Comparison of ENCODE assay signal across 30 cellular contexts in genomic region chr2:33215983-33216382, GRCh38.
DNase-seq lines count a peak whose midpoint lies in the region; ATAC-seq, FAIRE-seq and TF ChIP-seq lines count a peak whose summit lies in the region.
"Had no signal": no experiment of that assay in that cellular context is flagged by ENCODE, and none has a peak within 500 bp of the region (broad histone marks: within the 10 kb centered on the region; RNA-seq: fewer than 3 reads in every experiment).

No MANE protein-coding gene starts in this region.

- no peak for TF ChIP-seq RAD21 in SK-N-SH (IDR thresholded peaks at IDR 0.05; ENCODE audit: low read length)

- peak overlapping the region in 1 of 2 experiments; percentile 46 for H3K18ac ChIP-seq in mesenchymal stem cell (ENCODE audit: low read depth in 1 of 2, low read length in 2 of 2)

- peak overlapping the region in 1 of 2 experiments; percentile 83 for H3K4ac ChIP-seq in mesenchymal stem cell (ENCODE audit: low read depth in 1 of 2, low read length in 2 of 2)

- peaks cover 54% of the 10 kb centered on the region for H3K4me1 Mint-ChIP-seq in astrocyte (ENCODE audit: low read depth, unreplicated experiment)
- H3K4me1 Mint-ChIP-seq: naive thymus-derived CD8-positive, alpha-beta T cell had no signal

- no peak overlapping the region for H2AK5ac ChIP-seq in mesenchymal stem cell (ENCODE audit: low read length, severe bottlenecking)

- H3K9me3 ChIP-seq in SK-N-SH (no peaks in the 10 kb centered on the region), astrocyte (ENCODE audit: insufficient read depth, low read depth, low read length) (no peaks in the 10 kb centered on the region), mesenchymal stem cell (ENCODE audit: control insufficient read depth, low read length) (no peaks in the 10 kb centered on the region), thoracic aorta (no peaks in the 10 kb centered on the region)
- H3K9me3 ChIP-seq: breast epithelium, suprapubic skin had no signal

- no peak for DNase-seq in SK-N-SH
- DNase-seq in astrocyte (ENCODE audit: low read depth), result no peak
- DNase-seq in mesenchymal stem cell, result peak; percentile 90
- DNase-seq in thoracic aorta (ENCODE audit: low spot score), result no peak
- DNase-seq in KBM-7, result no peak
- DNase-seq in anterior cingulate cortex (lab: John Stamatoyannopoulos, UW), result no peak
- DNase-seq: activated CD4-positive, alpha-beta T cell treated with anti-CD3 and anti-CD28 coated beads for 48 hours; activated gamma-delta T cell treated with Interleukin-2 at 50 U/mL for 16 hours; activated naive CD8-positive, alpha-beta T cell treated with anti-CD3 and anti-CD28 coated beads, Interleukin-2, amount 50 U/mL, for 24 hours; activated T-cell treated with anti-CD3 and anti-CD28 coated beads, Interleukin-2, amount 50 U/mL, for 24 hours; CD4-positive, CD25-positive, alpha-beta regulatory T cell; DMS 273 treated with DMSO at 0.1 percent for 48 hours; effector memory CD4-positive, alpha-beta T cell; foreskin melanocyte; naive thymus-derived CD8-positive, alpha-beta T cell; NCI-H1105; NCI-H2029; SIG-M5; stimulated activated CD4-positive, alpha-beta T cell treated with anti-CD3 and anti-CD28 coated beads, Interleukin-4, amount 100 ng/mL, for 24 hours had no signal

- peaks cover 56% of the 10 kb centered on the region for H3F3A ChIP-seq in SK-N-SH (replicated peaks; ENCODE audit: insufficient read depth)

- H2BK15ac ChIP-seq in mesenchymal stem cell (ENCODE audit: low read depth, poor library complexity, severe bottlenecking), result no peak overlapping the region

- peaks cover 71% of the 10 kb centered on the region; the same call in 1 of the 2 replicates for H3K79me2 ChIP-seq in SK-N-SH (ENCODE audit: insufficient read depth)
- H3K79me2 ChIP-seq in astrocyte (ENCODE audit: insufficient read depth, low read length), result peaks cover 4% of the 10 kb centered on the region

- no peak overlapping the region for H3K4me3 ChIP-seq in SK-N-SH (ENCODE audit: low read depth in 2 of 2, low read length in 1 of 2)
- H3K4me3 ChIP-seq in astrocyte (ENCODE audit: insufficient read depth, low read depth, low read length), result no peak overlapping the region
- no peak overlapping the region for H3K4me3 ChIP-seq in mesenchymal stem cell (ENCODE audit: insufficient read depth in 1 of 2, low read depth in 1 of 2, low read length in 2 of 2)
- no peak overlapping the region for H3K4me3 ChIP-seq in thoracic aorta
- H3K4me3 ChIP-seq: breast epithelium, GM12878, suprapubic skin had no signal

- H2BK5ac ChIP-seq in mesenchymal stem cell (ENCODE audit: low read depth, low read length, poor library complexity, severe bottlenecking), result no peak overlapping the region

- peak overlapping the region in 1 of 2 experiments; percentile 96; a peak in 2 of 4 replicates for H3K27ac ChIP-seq in SK-N-SH (ENCODE audit: low read depth in 2 of 2, low read length in 1 of 2)
- peak overlapping the region; percentile 98 for H3K27ac ChIP-seq in astrocyte (ENCODE audit: low read depth, low read length)
- H3K27ac ChIP-seq in mesenchymal stem cell (ENCODE audit: low read length, poor library complexity, severe bottlenecking), result no peak overlapping the region
- H3K27ac ChIP-seq in thoracic aorta, result peak overlapping the region; percentile 91 to 93
- H3K27ac ChIP-seq: 22Rv1, breast epithelium, suprapubic skin, WERI-Rb-1 had no signal

- H4K20me1 ChIP-seq in SK-N-SH (ENCODE audit: insufficient read depth) (no peaks in the 10 kb centered on the region), astrocyte (ENCODE audit: insufficient read depth, low read length) (no peaks in the 10 kb centered on the region)

- TF ChIP-seq EP300 in SK-N-SH (IDR thresholded peaks at IDR 0.05; ENCODE audit: borderline replicate concordance in 1 of 2, low read depth in 1 of 2, low read length in 1 of 2), result no peak

- H3K23ac ChIP-seq in mesenchymal stem cell (ENCODE audit: low read length in 2 of 2), result no peak overlapping the region

- H3K4me2 ChIP-seq in SK-N-SH (peak overlapping the region; percentile 3; the same call in 1 of the 2 replicates), astrocyte (ENCODE audit: low read length) (peak overlapping the region; percentile 39), mesenchymal stem cell (ENCODE audit: low read length, poor library complexity, severe bottlenecking) (no peak overlapping the region)

- H3K4me1 ChIP-seq in SK-N-SH (ENCODE audit: control insufficient read depth in 1 of 2, insufficient read depth in 2 of 2, low read depth in 1 of 2, low read length in 1 of 2) (peaks cover 0 to 75% of the 10 kb centered on the region in 2 experiments), astrocyte (ENCODE audit: insufficient read depth, low read length) (peaks cover 75% of the 10 kb centered on the region), mesenchymal stem cell (ENCODE audit: control insufficient read depth, insufficient read depth, low read depth, low read length) (peaks cover 21% of the 10 kb centered on the region), thoracic aorta (ENCODE audit: control insufficient read depth in 1 of 2, low read depth in 2 of 2) (peaks cover 73 to 100% of the 10 kb centered on the region in 2 donors)
- H3K4me1 ChIP-seq: breast epithelium had no signal

- no peaks in the 10 kb centered on the region for H3K9me3 Mint-ChIP-seq in astrocyte (ENCODE audit: unreplicated experiment)
- H3K9me3 Mint-ChIP-seq: activated naive CD8-positive, alpha-beta T cell treated with anti-CD3 and anti-CD28 coated beads, Interleukin-2, amount 50 U/mL, for 24 hours; activated T-cell treated with anti-CD3 and anti-CD28 coated beads, Interleukin-2, amount 50 U/mL, for 24 hours; CD4-positive, CD25-positive, alpha-beta regulatory T cell; mesothelial cell of epicardium; naive thymus-derived CD8-positive, alpha-beta T cell; stimulated activated effector memory CD8-positive, alpha-beta T cell treated with anti-CD3 and anti-CD28 coated beads, Interleukin-12 subunit alpha, Interleukin-12 subunit beta, amount 100 ng/mL, for 72 hours had no signal

- ATAC-seq in SK-N-SH treated with all-trans-retinoic acid at 6 μM for 48 hours (no peak), thoracic aorta (ENCODE audit: insufficient number of reproducible peaks, low FRiP score, low read depth) (no peak), HG03342 (IDR thresholded peaks at IDR 0.05; ENCODE audit: unreplicated experiment) (no peak)
- ATAC-seq: activated naive CD8-positive, alpha-beta T cell treated with anti-CD3 and anti-CD28 coated beads, Interleukin-2, amount 50 U/mL, for 24 hours; GM12878; naive thymus-derived CD8-positive, alpha-beta T cell had no signal

- in situ Hi-C loops in KBM-7 (cut with MboI; ENCODE audit: low pct_unique_long_range_greater_than_20kb, low sequenced_read_pairs), result no loop called here

- H3K36me3 ChIP-seq in SK-N-SH (replicated peaks in 1 of 2; ENCODE audit: control insufficient read depth in 1 of 2, insufficient read depth in 2 of 2, low read length in 1 of 2) (peaks cover 25 to 32% of the 10 kb centered on the region in 2 experiments), astrocyte (ENCODE audit: insufficient read depth, low read length) (peaks cover 4% of the 10 kb centered on the region), mesenchymal stem cell (ENCODE audit: control insufficient read depth in 1 of 2, insufficient read depth in 2 of 2, low read depth in 1 of 2, low read length in 2 of 2) (peaks cover 0 to under 1% of the 10 kb centered on the region in 2 experiments), thoracic aorta (no peaks in the 10 kb centered on the region)
- H3K36me3 ChIP-seq: breast epithelium, suprapubic skin, WERI-Rb-1 had no signal

- peak overlapping the region; percentile 64 for H2BK120ac ChIP-seq in mesenchymal stem cell (ENCODE audit: low read depth, low read length)

- TF ChIP-seq CTCF in SK-N-SH (IDR thresholded peaks at IDR 0.05) (no peak), astrocyte (IDR thresholded peaks at IDR 0.05; ENCODE audit: insufficient read depth, low read depth, low read length) (no peak), thoracic aorta (IDR thresholded peaks at IDR 0.05) (no peak)

- 88% methylated on average over 3 of the region's 3 CpGs for WGBS in SK-N-SH (ENCODE audit: low lambda C conversion rate)
- 68% methylated on average over 1 of the region's 3 CpGs for WGBS in mesenchymal stem cell

- POLR2A ChIA-PET in SK-N-SH (lab: Yijun Ruan, JAX), result no interaction called here

- H3K36me3 Mint-ChIP-seq in astrocyte (ENCODE audit: low read depth, unreplicated experiment), result no peaks in the 10 kb centered on the region
- H3K36me3 Mint-ChIP-seq: CD4-positive, CD25-positive, alpha-beta regulatory T cell; naive thymus-derived CD8-positive, alpha-beta T cell; stimulated activated effector memory CD8-positive, alpha-beta T cell treated with anti-CD3 and anti-CD28 coated beads, Interleukin-12 subunit alpha, Interleukin-12 subunit beta, amount 100 ng/mL, for 72 hours had no signal

- H3K9ac ChIP-seq in SK-N-SH, result peak overlapping the region; percentile 16; the same call in 1 of the 2 replicates
- peak overlapping the region; percentile 62 for H3K9ac ChIP-seq in astrocyte (ENCODE audit: low read length)
- no peak overlapping the region for H3K9ac ChIP-seq in mesenchymal stem cell (ENCODE audit: low read length)

- H2BK12ac ChIP-seq in mesenchymal stem cell (ENCODE audit: low read length in 2 of 2), result peak overlapping the region in 1 of 2 experiments; percentile 28

- no peak overlapping the region for H2AFZ ChIP-seq in SK-N-SH (ENCODE audit: low read depth)
- no peak overlapping the region for H2AFZ ChIP-seq in astrocyte (ENCODE audit: low read depth, low read length)
- no peak overlapping the region for H2AFZ ChIP-seq in mesenchymal stem cell (ENCODE audit: low read depth, low read length)

- H3K4me3 Mint-ChIP-seq in astrocyte (ENCODE audit: unreplicated experiment), result no peak overlapping the region
- H3K4me3 Mint-ChIP-seq: activated naive CD8-positive, alpha-beta T cell treated with anti-CD3 and anti-CD28 coated beads, Interleukin-2, amount 50 U/mL, for 24 hours; activated T-cell treated with anti-CD3 and anti-CD28 coated beads, Interleukin-2, amount 50 U/mL, for 24 hours; CD4-positive, CD25-positive, alpha-beta regulatory T cell; mesothelial cell of epicardium; naive thymus-derived CD8-positive, alpha-beta T cell; stimulated activated effector memory CD8-positive, alpha-beta T cell treated with anti-CD3 and anti-CD28 coated beads, Interleukin-12 subunit alpha, Interleukin-12 subunit beta, amount 100 ng/mL, for 72 hours had no signal

- H3K27me3 Mint-ChIP-seq in astrocyte (ENCODE audit: low read depth, unreplicated experiment), result no peaks in the 10 kb centered on the region

- no peaks in the 10 kb centered on the region for H3K27me3 ChIP-seq in SK-N-SH (ENCODE audit: insufficient read depth)
- H3K27me3 ChIP-seq in astrocyte (ENCODE audit: insufficient read depth, low read length), result no peaks in the 10 kb centered on the region
- no peaks in the 10 kb centered on the region for H3K27me3 ChIP-seq in mesenchymal stem cell (ENCODE audit: control insufficient read depth in 1 of 2, insufficient read depth in 1 of 2, low read length in 2 of 2)
- no peaks in the 10 kb centered on the region for H3K27me3 ChIP-seq in thoracic aorta (replicated peaks; ENCODE audit: insufficient read depth)
- H3K27me3 ChIP-seq: breast epithelium, suprapubic skin had no signal

- H4K8ac ChIP-seq in mesenchymal stem cell (ENCODE audit: low read length), result no peak overlapping the region

- peak overlapping the region; percentile 48 for H4K91ac ChIP-seq in mesenchymal stem cell (ENCODE audit: low read length)

- no peak overlapping the region for H3K27ac Mint-ChIP-seq in astrocyte (ENCODE audit: unreplicated experiment)
- H3K27ac Mint-ChIP-seq: activated naive CD8-positive, alpha-beta T cell treated with anti-CD3 and anti-CD28 coated beads, Interleukin-2, amount 50 U/mL, for 24 hours; activated T-cell treated with anti-CD3 and anti-CD28 coated beads, Interleukin-2, amount 50 U/mL, for 24 hours; CD4-positive, CD25-positive, alpha-beta regulatory T cell; mesothelial cell of epicardium; naive thymus-derived CD8-positive, alpha-beta T cell; stimulated activated effector memory CD8-positive, alpha-beta T cell treated with anti-CD3 and anti-CD28 coated beads, Interleukin-12 subunit alpha, Interleukin-12 subunit beta, amount 100 ng/mL, for 72 hours had no signal

- FAIRE-seq in astrocyte (lab: Jason Lieb, UNC), result no peak
- FAIRE-seq: colon, GM12878, urothelium cell line had no signal

- CTCF ChIA-PET in SK-N-SH (lab: Yijun Ruan, JAX), result no interaction called here

- no peaks in the 10 kb centered on the region for H3K9me2 ChIP-seq in SK-N-SH

- no peaks in the 10 kb centered on the region for H3K79me1 ChIP-seq in mesenchymal stem cell (replicated peaks; ENCODE audit: low read length, poor library complexity, severe bottlenecking)

- no peak overlapping the region for H3K14ac ChIP-seq in mesenchymal stem cell (ENCODE audit: low read length in 2 of 2)
